14 cellular contexts compared by ENCODE assay signal in genomic region chr2:192828947-192829346, GRCh38.
"Had no signal": no experiment of that assay in that cellular context is flagged by ENCODE, and none has a peak within 500 bp of the region (broad histone marks: within the 10 kb centered on the region; RNA-seq: fewer than 3 reads in every experiment).

No MANE protein-coding gene starts in this region.

- H3K27me3 ChIP-seq: foreskin keratinocyte, transverse colon had no signal

- DNase-seq: activated CD4-positive, alpha-beta T cell treated with anti-CD3 and anti-CD28 coated beads, Interleukin-2, amount 10 ng/mL, durations not matched to agents 7 days and 5 days; activated CD4-positive, CD25-positive, alpha-beta regulatory T cell; activated CD8-positive, alpha-beta memory T cell treated with anti-CD3 and anti-CD28 coated beads, Interleukin-2, amount 50 U/mL, for 48 hours; cerebellar nuclear complex; dermis blood vessel endothelial cell; effector memory CD8-positive, alpha-beta T cell; foreskin keratinocyte; glutamatergic neuron; naive thymus-derived CD4-positive, alpha-beta T cell; stimulated activated CD4-positive, alpha-beta T cell treated with anti-CD3 and anti-CD28 coated beads, Interleukin-15, amount 100 ng/mL, for 24 hours; stimulated activated CD4-positive, alpha-beta T cell treated with anti-CD3 and anti-CD28 coated beads, Interleukin-4, amount 100 ng/mL, for 4 hours; stimulated activated CD8-positive, alpha-beta memory T cell treated with anti-CD3 and anti-CD28 coated beads, Interleukin-4, amount 100 ng/mL, for 48 hours; stimulated activated naive CD8-positive, alpha-beta T cell treated with anti-CD3 and anti-CD28 coated beads, Interleukin-15, Interleukin-2, amounts not matched to agents 100 U/mL and 50 U/mL, for 24 hours; transverse colon had no signal

- H3K4me3 ChIP-seq: transverse colon had no signal

- ATAC-seq: effector memory CD8-positive, alpha-beta T cell; foreskin keratinocyte; naive thymus-derived CD4-positive, alpha-beta T cell; stimulated activated naive CD8-positive, alpha-beta T cell treated with anti-CD3 and anti-CD28 coated beads, Interleukin-15, Interleukin-2, amounts not matched to agents 100 U/mL and 50 U/mL, for 24 hours had no signal

- H3K36me3 ChIP-seq: transverse colon had no signal

- H3K27ac ChIP-seq: foreskin keratinocyte, transverse colon had no signal

- H3K4me1 ChIP-seq: foreskin keratinocyte, transverse colon had no signal

- H3K9me3 ChIP-seq: transverse colon had no signal
